In the genomic region with DNA sequence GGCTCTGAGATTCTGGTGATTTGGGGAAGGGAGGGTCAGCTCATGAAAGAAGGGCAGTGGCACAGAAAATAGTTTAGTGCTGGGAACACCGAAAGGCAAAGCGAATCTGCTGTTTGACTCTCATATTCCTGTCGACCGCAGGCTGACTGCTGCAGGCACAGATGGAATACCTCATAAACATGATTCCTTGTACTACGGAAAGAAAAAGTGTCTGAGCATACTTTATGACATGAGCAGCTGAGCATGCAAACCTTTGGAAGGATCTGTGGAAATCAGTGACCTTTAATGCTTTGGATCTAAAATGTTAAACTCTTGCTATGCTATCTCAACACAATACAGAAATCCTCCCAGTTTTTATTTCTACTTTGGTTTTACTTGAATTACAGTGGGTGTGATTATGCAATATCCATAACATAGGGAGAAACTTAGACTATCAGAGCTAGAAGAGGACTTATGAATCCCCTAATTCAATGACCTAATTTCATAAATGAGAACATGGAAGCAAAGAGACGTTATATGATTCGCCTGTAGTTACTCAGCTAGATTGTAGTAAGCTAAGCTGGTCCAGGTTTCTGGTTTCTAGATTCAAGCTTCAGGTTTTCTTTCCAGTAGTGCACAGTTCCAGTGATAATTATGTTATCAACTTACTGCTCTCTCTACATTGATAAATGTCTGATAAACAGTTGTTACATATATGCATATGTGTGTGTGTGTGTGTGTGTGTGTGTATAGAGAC, we compare ENCODE assay signal across 17 cellular contexts.
DNase-seq lines count a peak whose midpoint lies in the region; ATAC-seq and TF ChIP-seq lines count a peak whose summit lies in the region.
"Had no signal": no experiment of that assay in that cellular context is flagged by ENCODE, and none has a peak within 500 bp of the region (broad histone marks: within the 10 kb centered on the region; RNA-seq: fewer than 3 reads in every experiment).

No MANE protein-coding gene starts in this region.

- H3K36me3 ChIP-seq in fibroblast of lung (ENCODE audit: control insufficient read depth, insufficient read depth, low read length): no peaks in the 10 kb centered on the region
- no peaks in the 10 kb centered on the region for H3K36me3 ChIP-seq in A673 (ENCODE audit: insufficient read depth, low read length, poor library complexity, severe bottlenecking)
- H3K36me3 ChIP-seq: HAP-1 had no signal

- no peak overlapping the region for H3K27ac ChIP-seq in fibroblast of lung (ENCODE audit: insufficient read depth, low read length)
- no peak overlapping the region for H3K27ac ChIP-seq in A673 (ENCODE audit: low read depth, low read length, poor library complexity, severe bottlenecking)
- H3K27ac ChIP-seq: 22Rv1 had no signal

- ATAC-seq in stimulated activated memory B cell treated with anti-CD40 and anti-IgM and Interleukin-4, amounts not matched to agents 10 μg/mL and 1 μg/mL and 100 μg/mL, for 72 hours: no peak
- ATAC-seq: Right ventricle myocardium inferior had no signal

- no peaks in the 10 kb centered on the region for H3K36me3 Mint-ChIP-seq in nephron (ENCODE audit: low read depth)
- H3K36me3 Mint-ChIP-seq in activated naive CD4-positive, alpha-beta T cell treated with anti-CD3 and anti-CD28 coated beads for 36 hours (ENCODE audit: low read depth): no peaks in the 10 kb centered on the region
- H3K36me3 Mint-ChIP-seq in stimulated activated memory B cell treated with anti-CD40 and anti-IgM and Interleukin-4, amounts not matched to agents 10 μg/mL and 1 μg/mL and 100 μg/mL, for 72 hours: no peaks in the 10 kb centered on the region
- H3K36me3 Mint-ChIP-seq: CD14-positive monocyte had no signal

- no peaks in the 10 kb centered on the region for H4K20me1 ChIP-seq in fibroblast of lung (ENCODE audit: control insufficient read depth, extremely low read depth, insufficient read depth, low read length)

- peak overlapping the region; percentile 51 for H3K4me2 ChIP-seq in fibroblast of lung (ENCODE audit: extremely low read depth, insufficient read depth, low read length)
- H3K4me2 ChIP-seq: SK-N-SH had no signal

- H3K9ac ChIP-seq in fibroblast of lung (ENCODE audit: insufficient read depth, low read length): no peak overlapping the region
- H3K9ac ChIP-seq: SK-N-SH had no signal

- no TSS peak for BruUV-seq in A673 (replicated peaks; lab: Mats Ljungman, UMichigan)

- H3K4me1 Mint-ChIP-seq in nephron: peaks cover 27% of the 10 kb centered on the region
- no peaks in the 10 kb centered on the region for H3K4me1 Mint-ChIP-seq in activated naive CD4-positive, alpha-beta T cell treated with anti-CD3 and anti-CD28 coated beads for 36 hours (ENCODE audit: low read depth)
- H3K4me1 Mint-ChIP-seq in stimulated activated memory B cell treated with anti-CD40 and anti-IgM and Interleukin-4, amounts not matched to agents 10 μg/mL and 1 μg/mL and 100 μg/mL, for 72 hours: no peaks in the 10 kb centered on the region
- H3K4me1 Mint-ChIP-seq: CD14-positive monocyte had no signal

- H3K27me3 Mint-ChIP-seq in nephron (ENCODE audit: low read depth): no peaks in the 10 kb centered on the region
- H3K27me3 Mint-ChIP-seq in activated naive CD4-positive, alpha-beta T cell treated with anti-CD3 and anti-CD28 coated beads for 36 hours (ENCODE audit: low read depth): no peaks in the 10 kb centered on the region
- no peaks in the 10 kb centered on the region for H3K27me3 Mint-ChIP-seq in stimulated activated memory B cell treated with anti-CD40 and anti-IgM and Interleukin-4, amounts not matched to agents 10 μg/mL and 1 μg/mL and 100 μg/mL, for 72 hours

- H3K27me3 ChIP-seq in fibroblast of lung (ENCODE audit: control insufficient read depth, insufficient read depth, low read length) (no peaks in the 10 kb centered on the region), A673 (replicated peaks; ENCODE audit: insufficient read depth, low read depth, low read length, poor library complexity) (no peaks in the 10 kb centered on the region)

- H3K4me3 ChIP-seq in fibroblast of lung (replicated peaks in 1 of 4; ENCODE audit: control extremely low read depth in 1 of 4, insufficient read depth in 1 of 4, low read depth in 3 of 4, low read length in 4 of 4): peak overlapping the region in 1 of 4 experiments; percentile 19
- no peak overlapping the region for H3K4me3 ChIP-seq in A673 (ENCODE audit: low read depth, low read length, poor library complexity, severe bottlenecking)
- H3K4me3 ChIP-seq: HAP-1 had no signal

- no peaks in the 10 kb centered on the region for H3K9me3 ChIP-seq in fibroblast of lung (ENCODE audit: control insufficient read depth, insufficient read depth, low read depth, low read length)
- H3K9me3 ChIP-seq in A673 (ENCODE audit: low read depth, low read length, poor library complexity, severe bottlenecking): no peaks in the 10 kb centered on the region
- H3K9me3 ChIP-seq: HAP-1, SK-N-SH had no signal

- intact Hi-C loops in A673 (cut with micrococcal nuclease; ENCODE audit: unreplicated experiment): no loop called here
- intact Hi-C loops in activated naive CD4-positive, alpha-beta T cell treated with anti-CD3 and anti-CD28 coated beads for 36 hours (cut with micrococcal nuclease): no loop called here

- CTCF ChIA-PET in A673 (lab: Charles Lee): no interaction called here
- CTCF ChIA-PET in activated naive CD4-positive, alpha-beta T cell treated with anti-CD3 and anti-CD28 coated beads for 36 hours (lab: Charles Lee): no interaction called here

- peak overlapping the region in 2 of 3 experiments; percentile 40 to 61 for H3K4me3 Mint-ChIP-seq in nephron
- H3K4me3 Mint-ChIP-seq in activated naive CD4-positive, alpha-beta T cell treated with anti-CD3 and anti-CD28 coated beads for 36 hours: no peak overlapping the region
- H3K4me3 Mint-ChIP-seq in stimulated activated memory B cell treated with anti-CD40 and anti-IgM and Interleukin-4, amounts not matched to agents 10 μg/mL and 1 μg/mL and 100 μg/mL, for 72 hours: no peak overlapping the region
- H3K4me3 Mint-ChIP-seq: CD14-positive monocyte had no signal

- H3K27ac Mint-ChIP-seq in nephron: peak overlapping the region; percentile 86 to 89 (median 89)
- no peak overlapping the region for H3K27ac Mint-ChIP-seq in activated naive CD4-positive, alpha-beta T cell treated with anti-CD3 and anti-CD28 coated beads for 36 hours
- H3K27ac Mint-ChIP-seq in stimulated activated memory B cell treated with anti-CD40 and anti-IgM and Interleukin-4, amounts not matched to agents 10 μg/mL and 1 μg/mL and 100 μg/mL, for 72 hours: no peak overlapping the region
- H3K27ac Mint-ChIP-seq: CD14-positive monocyte had no signal

- H3K79me2 ChIP-seq in fibroblast of lung (ENCODE audit: control insufficient read depth, insufficient read depth, low read length): no peaks in the 10 kb centered on the region

- H3K4me1 ChIP-seq in fibroblast of lung (ENCODE audit: control insufficient read depth, extremely low read depth, insufficient read depth, low read length): no peaks in the 10 kb centered on the region
- no peaks in the 10 kb centered on the region for H3K4me1 ChIP-seq in A673 (ENCODE audit: insufficient read depth, low read length, poor library complexity, severe bottlenecking)

- peak overlapping the region; percentile 6 for H2AFZ ChIP-seq in fibroblast of lung (ENCODE audit: low read length)

- DNase-seq in NCI-H146 (lab: John Stamatoyannopoulos, UW) (peak; percentile 5), NCI-H146 treated with DMSO at 0.1 percent for 48 hours (lab: John Stamatoyannopoulos, UW; ENCODE audit: unreplicated experiment) (no peak), fibroblast of lung (ENCODE audit: low read depth in 2 of 2) (peak in 1 of 2 donors; percentile 66), glomerular visceral epithelial cell (ENCODE audit: extremely low spot score) (no peak), A673 (ENCODE audit: low spot score) (no peak)
- no peak for DNase-seq in activated naive CD4-positive, alpha-beta T cell treated with anti-CD3 and anti-CD28 coated beads for 36 hours
- DNase-seq: COR-L47, DMS153, NCI-H1694, NCI-H774, SK-N-SH had no signal

- TF ChIP-seq CTCF in fibroblast of lung (conservative IDR thresholded peaks at IDR 0.05 in 1 of 2, IDR thresholded peaks at IDR 0.05 in 1 of 2; ENCODE audit: low read depth in 1 of 2, low read length in 2 of 2) (no peak), nephron (IDR thresholded peaks at IDR 0.05; ENCODE audit: unreplicated experiment in 3 of 3) (no peak), A673 (conservative IDR thresholded peaks at IDR 0.05; ENCODE audit: low read depth, low read length) (no peak)

- POLR2A ChIA-PET in A673 (lab: Charles Lee; ENCODE audit: low non-redundant PET): no interaction called here

- H3K9me3 Mint-ChIP-seq in nephron: no peaks in the 10 kb centered on the region
- no peaks in the 10 kb centered on the region for H3K9me3 Mint-ChIP-seq in activated naive CD4-positive, alpha-beta T cell treated with anti-CD3 and anti-CD28 coated beads for 36 hours
- no peaks in the 10 kb centered on the region for H3K9me3 Mint-ChIP-seq in stimulated activated memory B cell treated with anti-CD40 and anti-IgM and Interleukin-4, amounts not matched to agents 10 μg/mL and 1 μg/mL and 100 μg/mL, for 72 hours
- H3K9me3 Mint-ChIP-seq: CD14-positive monocyte had no signal

Comparison
In these comparisons a context has a peak if more than half of its experiments do, and no peak if none do; other contexts are left out.
1. H3K27ac Mint-ChIP-seq: peak in nephron (3 of 3); none in activated naive CD4-positive, alpha-beta T cell treated with anti-CD3 and anti-CD28 coated beads for 36 hours (single experiment) and stimulated activated memory B cell treated with anti-CD40 and anti-IgM and Interleukin-4, amounts not matched to agents 10 μg/mL and 1 μg/mL and 100 μg/mL, for 72 hours (single experiment).
2. H3K4me3 Mint-ChIP-seq: peak in nephron (2 of 3); none in activated naive CD4-positive, alpha-beta T cell treated with anti-CD3 and anti-CD28 coated beads for 36 hours (single experiment) and stimulated activated memory B cell treated with anti-CD40 and anti-IgM and Interleukin-4, amounts not matched to agents 10 μg/mL and 1 μg/mL and 100 μg/mL, for 72 hours (single experiment).